9 cellular contexts compared by ENCODE assay signal in genomic region chr13:40102854-40103253, GRCh38.
DNase-seq lines count a peak whose midpoint lies in the region; ATAC-seq and TF ChIP-seq lines count a peak whose summit lies in the region.
"Had no signal": no experiment of that assay in that cellular context is flagged by ENCODE, and none has a peak within 500 bp of the region (broad histone marks: within the 10 kb centered on the region; RNA-seq: fewer than 3 reads in every experiment).

No MANE protein-coding gene starts in this region.

- TF ChIP-seq POLR2A in Peyer's patch (IDR thresholded peaks at IDR 0.05): no peak

- H3K4me3 ChIP-seq in Peyer's patch: no peak overlapping the region

- H3K27me3 ChIP-seq in Peyer's patch: no peaks in the 10 kb centered on the region

- H3K27ac ChIP-seq in Peyer's patch: no peak overlapping the region

- peak; percentile 95 for ATAC-seq in esophagus mucosa
- no peak for ATAC-seq in GM18861 (IDR thresholded peaks at IDR 0.05; ENCODE audit: unreplicated experiment)

- H3K9me3 ChIP-seq in Peyer's patch: no peaks in the 10 kb centered on the region

- no peaks in the 10 kb centered on the region for H3K36me3 ChIP-seq in Peyer's patch

- peak; percentile 7 for DNase-seq in HCEC 1CT
- DNase-seq in activated CD8-positive, alpha-beta memory T cell treated with anti-CD3 and anti-CD28 coated beads for 24 hours: peak; percentile 86
- DNase-seq in stimulated activated CD4-positive, alpha-beta T cell treated with anti-CD3 and anti-CD28 coated beads, Interleukin-4, amount 100 ng/mL, for 4 hours: peak; percentile 82 to 95
- DNase-seq in SW 1271 (lab: John Stamatoyannopoulos, UW): no peak
- no peak for DNase-seq in SHP77 (lab: John Stamatoyannopoulos, UW)
- no peak for DNase-seq in Peyer's patch
- DNase-seq: substantia nigra had no signal

- peaks cover 0 to 4% (median 0%) of the 10 kb centered on the region in 4 donors for H3K4me1 ChIP-seq in Peyer's patch

- TF ChIP-seq CTCF in Peyer's patch (IDR thresholded peaks at IDR 0.05): no peak

Comparison
In these comparisons a context has a peak if more than half of its experiments do, and no peak if none do; other contexts are left out.
1. DNase-seq: peak in HCEC 1CT (single experiment), activated CD8-positive, alpha-beta memory T cell treated with anti-CD3 and anti-CD28 coated beads for 24 hours (single experiment) and stimulated activated CD4-positive, alpha-beta T cell treated with anti-CD3 and anti-CD28 coated beads, Interleukin-4, amount 100 ng/mL, for 4 hours (2 of 2); none in SW 1271 (0 of 2), SHP77 (0 of 2) and Peyer's patch (0 of 3).